ENCODE assay signal across 8 cellular contexts in the genomic region with DNA sequence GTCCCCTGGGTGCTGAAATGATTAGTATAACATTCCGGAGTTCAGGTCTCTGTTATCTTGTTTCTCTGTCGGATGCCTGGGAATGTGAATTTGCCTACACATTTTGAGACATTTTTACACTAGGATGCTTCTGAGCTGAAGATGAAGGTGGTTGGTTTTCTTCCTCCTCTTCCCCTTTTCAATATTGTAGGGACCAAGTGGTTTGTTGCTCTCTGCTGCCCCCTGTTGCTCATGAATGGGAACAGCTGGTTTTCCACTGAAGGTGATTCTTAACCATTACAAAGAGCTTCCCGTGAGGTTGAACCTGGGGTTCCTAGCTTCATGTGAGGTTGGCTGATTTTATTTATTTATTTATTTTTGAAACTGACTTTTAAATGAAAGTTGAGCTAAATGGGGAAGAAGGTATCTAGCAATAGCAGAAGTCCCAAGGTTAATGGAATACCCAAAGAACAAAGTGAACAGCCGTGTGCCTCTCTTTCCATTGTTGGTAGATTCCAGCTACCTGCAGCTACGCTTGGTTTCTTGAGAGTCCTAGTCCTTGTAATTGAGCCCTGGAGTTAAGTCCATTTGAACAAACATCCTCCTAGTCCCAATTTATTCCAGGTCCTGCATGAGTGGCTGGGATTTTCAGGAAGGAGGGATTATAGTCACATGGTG.
DNase-seq lines count a peak whose midpoint lies in the region; ATAC-seq, FAIRE-seq and TF ChIP-seq lines count a peak whose summit lies in the region.

No MANE protein-coding gene starts in this region.

- intact Hi-C loops in PC-9 (cut with micrococcal nuclease; ENCODE audit: unreplicated experiment) = loop anchor here (10.0 kb wide), 1 partner anchor 167 kb away; no protein-coding TSS in a partner anchor

- no TSS peak for BruUV-seq in PC-9 (replicated peaks; lab: Mats Ljungman, UMichigan)

- H3K27me3 ChIP-seq in PC-9 (ENCODE audit: insufficient read depth, low read depth) = peaks cover 16% of the 10 kb centered on the region; the same call in 1 of the 2 replicates

- no peaks in the 10 kb centered on the region for H3K79me2 ChIP-seq in PC-9 (ENCODE audit: low read depth)

- H3K27ac ChIP-seq in PC-9 = no peak overlapping the region

- no peaks in the 10 kb centered on the region for H3K4me1 ChIP-seq in PC-9 (replicated peaks; ENCODE audit: insufficient read depth)

- no peaks in the 10 kb centered on the region for H3F3A ChIP-seq in PC-9 (ENCODE audit: insufficient read depth, low read depth)

- FAIRE-seq in GM19239 (lab: Jason Lieb, UNC) (no peak), HTR-8/SVneo (lab: Jason Lieb, UNC) (no peak)

- TF ChIP-seq CTCF in PC-9 (conservative IDR thresholded peaks at IDR 0.05) (peak; percentile 83), epithelial cell of proximal tubule (conservative IDR thresholded peaks at IDR 0.05; ENCODE audit: low read depth, low read length) (peak; percentile 70)

- H3K4me2 ChIP-seq in PC-9 = no peak overlapping the region

- no peak overlapping the region for H3K4me3 ChIP-seq in PC-9
- no peak overlapping the region for H3K4me3 ChIP-seq in epithelial cell of proximal tubule (ENCODE audit: low read depth, low read length)

- H2AFZ ChIP-seq in PC-9 = no peak overlapping the region

- CTCF ChIA-PET in PC-9 (lab: Charles Lee) = no interaction called here

- H3K36me3 ChIP-seq in PC-9 (ENCODE audit: low read depth) = no peaks in the 10 kb centered on the region

- H3K9me2 ChIP-seq in PC-9 (ENCODE audit: insufficient read depth) = no peaks in the 10 kb centered on the region

- no peak for ATAC-seq in GM21576 (IDR thresholded peaks at IDR 0.05; ENCODE audit: unreplicated experiment)

- POLR2A ChIA-PET in PC-9 (lab: Charles Lee; ENCODE audit: unreplicated experiment) = interaction anchor here (0.6 kb wide), 1 partner anchor 561 kb away, joined by 3 read pairs; no protein-coding TSS in a partner anchor

- H4K20me1 ChIP-seq in PC-9 (ENCODE audit: insufficient read depth) = no peaks in the 10 kb centered on the region

- no peaks in the 10 kb centered on the region for H3K9me3 ChIP-seq in PC-9 (ENCODE audit: insufficient read depth, low read depth)

- DNase-seq in COLO668 (lab: John Stamatoyannopoulos, UW; ENCODE audit: unreplicated experiment) (peak; percentile 11), GM19239 (ENCODE audit: insufficient read length, low spot score) (peak; percentile 5), PC-9 (peak in 1 of 2 experiments; percentile 27), epithelial cell of proximal tubule (ENCODE audit: low read depth) (no peak), putamen (ENCODE audit: low spot score) (peak; percentile 20), HTR-8/SVneo (ENCODE audit: insufficient read length, low spot score) (no peak)
- DNase-seq in effector CD4-positive, alpha-beta T cell = no peak

Comparison
In these comparisons a context has a peak if more than half of its experiments do, and no peak if none do; other contexts are left out.
1. DNase-seq: peak in COLO668 (single experiment), GM19239 (single experiment) and putamen (single experiment); none in epithelial cell of proximal tubule (single experiment), effector CD4-positive, alpha-beta T cell (single experiment) and HTR-8/SVneo (single experiment).